Comparison of ENCODE assay signal across 17 cellular contexts in genomic region chr13:89465366-89465765, GRCh38.
DNase-seq lines count a peak whose midpoint lies in the region; ATAC-seq and TF ChIP-seq lines count a peak whose summit lies in the region.
"Had no signal": no experiment of that assay in that cellular context is flagged by ENCODE, and none has a peak within 500 bp of the region (broad histone marks: within the 10 kb centered on the region; RNA-seq: fewer than 3 reads in every experiment).

No MANE protein-coding gene starts in this region.

- H3K27ac Mint-ChIP-seq in activated naive CD4-positive, alpha-beta T cell treated with anti-CD3 and anti-CD28 coated beads, Interleukin-2, amount 50 U/mL, for 72 hours, result no peak overlapping the region
- H3K27ac Mint-ChIP-seq in activated naive CD4-positive, alpha-beta T cell treated with anti-CD3 and anti-CD28 coated beads, Interleukin-2, amount 10 ng/mL, durations not matched to agents 7 days and 5 days, result no peak overlapping the region
- H3K27ac Mint-ChIP-seq: IgD-negative memory B cell, nephron progenitor cell had no signal

- peak; percentile 37 to 82 for ATAC-seq in activated naive CD4-positive, alpha-beta T cell treated with anti-CD3 and anti-CD28 coated beads, Interleukin-2, amount 50 U/mL, for 72 hours
- ATAC-seq in GM21825 (IDR thresholded peaks at IDR 0.05; ENCODE audit: unreplicated experiment), result no peak
- ATAC-seq: left colon, PC-3 had no signal

- no peaks in the 10 kb centered on the region for H3K4me1 Mint-ChIP-seq in activated naive CD4-positive, alpha-beta T cell treated with anti-CD3 and anti-CD28 coated beads, Interleukin-2, amount 10 ng/mL, durations not matched to agents 7 days and 5 days
- H3K4me1 Mint-ChIP-seq: central memory CD8-positive, alpha-beta T cell; IgD-negative memory B cell had no signal

- H3K4me3 Mint-ChIP-seq in activated naive CD4-positive, alpha-beta T cell treated with anti-CD3 and anti-CD28 coated beads, Interleukin-2, amount 10 ng/mL, durations not matched to agents 7 days and 5 days, result no peak overlapping the region
- H3K4me3 Mint-ChIP-seq: central memory CD8-positive, alpha-beta T cell; IgD-negative memory B cell; nephron progenitor cell had no signal

- no peak for TF ChIP-seq CTCF in choroid plexus epithelial cell (conservative IDR thresholded peaks at IDR 0.05; ENCODE audit: low read depth, low read length)

- no peaks in the 10 kb centered on the region for H3K36me3 Mint-ChIP-seq in activated naive CD4-positive, alpha-beta T cell treated with anti-CD3 and anti-CD28 coated beads, Interleukin-2, amount 50 U/mL, for 72 hours
- H3K36me3 Mint-ChIP-seq in activated naive CD4-positive, alpha-beta T cell treated with anti-CD3 and anti-CD28 coated beads, Interleukin-2, amount 10 ng/mL, durations not matched to agents 7 days and 5 days, result no peaks in the 10 kb centered on the region
- H3K36me3 Mint-ChIP-seq: IgD-negative memory B cell had no signal

- no peak for DNase-seq in activated naive CD4-positive, alpha-beta T cell treated with anti-CD3 and anti-CD28 coated beads, Interleukin-2, amount 50 U/mL, for 72 hours (ENCODE audit: low spot score in 2 of 2)
- DNase-seq in activated naive CD4-positive, alpha-beta T cell treated with anti-CD3 and anti-CD28 coated beads, Interleukin-2, amount 10 ng/mL, durations not matched to agents 7 days and 5 days, result no peak
- DNase-seq in Jurkat, Clone E6-1 (ENCODE audit: low read depth, low spot score), result peak; percentile 4
- DNase-seq in choroid plexus epithelial cell (ENCODE audit: low read depth) (peak; percentile 91), activated gamma-delta T cell (lab: John Stamatoyannopoulos, UW) (no peak), HUDEP-2 (lab: John Stamatoyannopoulos, UW; ENCODE audit: unreplicated experiment in 76 of 76) (no peak), SIG-M5 (lab: John Stamatoyannopoulos, UW) (no peak)
- DNase-seq: DMS79 treated with DMSO at 0.1 percent for 48 hours, esophagus squamous epithelium, left colon, NCI-H2029, nephron progenitor cell, PC-3, T1000 had no signal

- H3K27me3 Mint-ChIP-seq in activated naive CD4-positive, alpha-beta T cell treated with anti-CD3 and anti-CD28 coated beads, Interleukin-2, amount 10 ng/mL, durations not matched to agents 7 days and 5 days, result no peaks in the 10 kb centered on the region
- H3K27me3 Mint-ChIP-seq: central memory CD8-positive, alpha-beta T cell; IgD-negative memory B cell had no signal

- CTCF ChIA-PET in activated naive CD4-positive, alpha-beta T cell treated with anti-CD3 and anti-CD28 coated beads, Interleukin-2, amount 10 ng/mL, durations not matched to agents 7 days and 5 days (lab: Charles Lee), result no interaction called here

- no peak overlapping the region for H3K4me3 ChIP-seq in Jurkat, Clone E6-1 (ENCODE audit: low read length)
- H3K4me3 ChIP-seq in choroid plexus epithelial cell (ENCODE audit: low read depth, low read length), result no peak overlapping the region
- H3K4me3 ChIP-seq: esophagus squamous epithelium had no signal

- H3K9me3 Mint-ChIP-seq in activated naive CD4-positive, alpha-beta T cell treated with anti-CD3 and anti-CD28 coated beads, Interleukin-2, amount 50 U/mL, for 72 hours, result peaks cover 13 to 15% of the 10 kb centered on the region in 2 donors
- H3K9me3 Mint-ChIP-seq in activated naive CD4-positive, alpha-beta T cell treated with anti-CD3 and anti-CD28 coated beads, Interleukin-2, amount 10 ng/mL, durations not matched to agents 7 days and 5 days, result no peaks in the 10 kb centered on the region
- H3K9me3 Mint-ChIP-seq: nephron progenitor cell had no signal

Comparison
In these comparisons a context has a peak if more than half of its experiments do, and no peak if none do; other contexts are left out.
1. DNase-seq: peak in Jurkat, Clone E6-1 (single experiment) and choroid plexus epithelial cell (single experiment); none in activated naive CD4-positive, alpha-beta T cell treated with anti-CD3 and anti-CD28 coated beads, Interleukin-2, amount 50 U/mL, for 72 hours (0 of 2), activated naive CD4-positive, alpha-beta T cell treated with anti-CD3 and anti-CD28 coated beads, Interleukin-2, amount 10 ng/mL, durations not matched to agents 7 days and 5 days (single experiment), activated gamma-delta T cell (single experiment), HUDEP-2 (0 of 76) and SIG-M5 (single experiment).